7 cellular contexts compared by ENCODE assay signal in the genomic region with DNA sequence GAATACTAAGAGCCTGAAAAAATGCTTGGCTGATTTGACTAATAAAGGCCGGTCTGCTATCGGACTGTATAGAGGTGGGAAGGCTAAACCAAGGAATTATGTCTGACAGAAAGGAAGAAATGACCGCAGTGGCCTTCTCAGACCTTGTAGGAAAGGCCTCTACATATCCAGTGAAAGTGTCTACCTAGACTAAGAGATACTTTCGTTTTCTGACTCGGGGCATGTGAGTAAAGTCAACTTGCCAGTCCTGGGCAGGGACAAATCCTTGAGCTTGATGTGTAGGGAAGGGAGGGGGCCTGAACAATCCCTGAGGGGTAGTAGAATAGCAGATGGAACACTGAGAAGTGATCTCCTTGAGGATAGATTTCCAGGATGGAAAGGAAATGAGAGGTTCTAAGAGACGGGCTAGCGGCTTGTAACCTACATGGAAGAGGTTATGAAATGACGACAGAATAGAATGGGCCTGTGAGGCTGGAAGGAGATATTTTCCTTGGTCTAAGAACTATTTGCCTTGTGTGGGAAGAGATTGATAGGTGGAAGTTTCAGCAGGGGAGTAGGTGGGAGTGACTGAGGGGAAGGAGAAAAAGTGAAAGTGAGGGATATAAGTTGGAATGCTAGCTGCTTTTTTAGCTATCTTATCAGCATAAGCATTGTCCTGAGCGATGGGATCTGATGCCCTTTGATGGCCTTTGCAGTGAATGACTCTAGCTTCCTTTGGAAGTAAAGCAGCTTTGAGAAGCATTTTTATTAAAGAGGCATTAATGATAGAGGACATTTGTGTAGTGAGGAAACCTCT. TPM values are rescaled to one million over a fixed set of nuclear protein-coding genes. Genes with fewer than 3 reads are reported as not detected.
DNase-seq lines count a peak whose midpoint lies in the region; ATAC-seq and TF ChIP-seq lines count a peak whose summit lies in the region.
"Not testable (repeated sequence)": the region's sequence is repeated elsewhere in the genome, so short reads cannot be mapped to it uniquely, and the experiment has no call there.

No MANE protein-coding gene starts in this region.

- H3K9ac ChIP-seq in mucosa of stomach (ENCODE audit: low read length), result peak overlapping the region; percentile 45

- H3K9me3 Mint-ChIP-seq in CD4-positive, alpha-beta memory T cell; activated CD8-positive, alpha-beta T cell treated with anti-CD3 and anti-CD28 coated beads, Interleukin-2, amount 10 ng/mL, durations not matched to agents 7 days and 5 days (ENCODE audit: insufficient read depth): not testable (repeated sequence)

- peak overlapping the region; percentile 42 for H3K4me3 ChIP-seq in CD4-positive, alpha-beta memory T cell (ENCODE audit: low read length in 2 of 2)
- peak overlapping the region; percentile 37 for H3K4me3 ChIP-seq in left ventricle myocardium inferior
- H3K4me3 ChIP-seq in mucosa of stomach (ENCODE audit: low read length), result not testable (repeated sequence)

- not testable (repeated sequence) for H3K27ac Mint-ChIP-seq in CD4-positive, alpha-beta memory T cell; activated CD8-positive, alpha-beta T cell treated with anti-CD3 and anti-CD28 coated beads, Interleukin-2, amount 10 ng/mL, durations not matched to agents 7 days and 5 days

- H3K27me3 ChIP-seq in CD4-positive, alpha-beta memory T cell (ENCODE audit: insufficient read depth, low read length); left ventricle myocardium inferior (ENCODE audit: low read depth); mucosa of stomach (ENCODE audit: control insufficient read depth, insufficient read depth, low read length): not testable (repeated sequence)

- not testable (repeated sequence) for H3K36me3 Mint-ChIP-seq in CD4-positive, alpha-beta memory T cell
- H3K36me3 Mint-ChIP-seq in activated CD8-positive, alpha-beta T cell treated with anti-CD3 and anti-CD28 coated beads, Interleukin-2, amount 10 ng/mL, durations not matched to agents 7 days and 5 days (ENCODE audit: low read depth), result peaks cover 15% of the 10 kb centered on the region

- ATAC-seq in activated CD8-positive, alpha-beta T cell treated with anti-CD3 and anti-CD28 coated beads, Interleukin-2, amount 10 ng/mL, durations not matched to agents 7 days and 5 days, result not testable (repeated sequence)

- peak overlapping the region; percentile 88 for H3K27ac ChIP-seq in CD4-positive, alpha-beta memory T cell (ENCODE audit: low read depth, low read length)
- H3K27ac ChIP-seq in left ventricle myocardium inferior (replicated peaks), result peak overlapping the region; percentile 47

- intact Hi-C loops in CD4-positive, alpha-beta memory T cell (cut with micrococcal nuclease), result loop anchor here (5.0 kb wide), 1 partner anchor 40 kb away; a partner anchor contains a TSS
- intact Hi-C loops in left ventricle myocardium inferior (cut with micrococcal nuclease), result not testable (repeated sequence)

- not testable (repeated sequence) for H3K27me3 Mint-ChIP-seq in CD4-positive, alpha-beta memory T cell; activated CD8-positive, alpha-beta T cell treated with anti-CD3 and anti-CD28 coated beads, Interleukin-2, amount 10 ng/mL, durations not matched to agents 7 days and 5 days (ENCODE audit: low read depth)

- POLR2A ChIA-PET in CD4-positive, alpha-beta memory T cell (lab: Charles Lee; ENCODE audit: partially characterized antibody), result interaction anchor here (0.6 to 18.1 kb wide), 9 partner anchors 8 to 71 kb away, joined by 3 to 415 read pairs (median 6); a partner anchor contains a TSS
- POLR2A ChIA-PET in activated CD8-positive, alpha-beta T cell treated with anti-CD3 and anti-CD28 coated beads, Interleukin-2, amount 10 ng/mL, durations not matched to agents 7 days and 5 days (lab: Charles Lee), result interaction anchor here (1.1 to 1.3 kb wide), 2 partner anchors 37 to 91 kb away, joined by 3 to 4 read pairs; no protein-coding TSS in a partner anchor

- peaks cover 63% of the 10 kb centered on the region for H3K4me1 ChIP-seq in CD4-positive, alpha-beta memory T cell (ENCODE audit: insufficient read depth, low read length)
- H3K4me1 ChIP-seq in left ventricle myocardium inferior; mucosa of stomach (ENCODE audit: control insufficient read depth, insufficient read depth, low read length): not testable (repeated sequence)

- CTCF ChIA-PET in CD4-positive, alpha-beta memory T cell (lab: Charles Lee; ENCODE audit: partially characterized antibody), result interaction anchor here (0.8 to 3.8 kb wide), 5 partner anchors 22 to 285 kb away, joined by 3 to 19 read pairs (median 3); no protein-coding TSS in a partner anchor
- CTCF ChIA-PET in activated CD8-positive, alpha-beta T cell treated with anti-CD3 and anti-CD28 coated beads, Interleukin-2, amount 10 ng/mL, durations not matched to agents 7 days and 5 days (lab: Charles Lee), result interaction anchor here (1.0 to 3.5 kb wide), 3 partner anchors 30 to 86 kb away, joined by 3 to 16 read pairs (median 5); no protein-coding TSS in a partner anchor

- not testable (repeated sequence) for TF ChIP-seq CTCF in left ventricle myocardium inferior (IDR thresholded peaks at IDR 0.05; ENCODE audit: borderline replicate concordance)

- DNase-seq in CD4-positive, alpha-beta memory T cell, result peak; percentile 50 to 64 (median 57)
- DNase-seq in OCI-M1 (lab: John Stamatoyannopoulos, UW), result peak; percentile 41
- DNase-seq in activated CD8-positive, alpha-beta T cell treated with anti-CD3 and anti-CD28 coated beads, Interleukin-2, amount 10 ng/mL, durations not matched to agents 7 days and 5 days, result peak; percentile 38
- peak; percentile 54 for DNase-seq in central memory CD4-positive, alpha-beta T cell
- DNase-seq in left ventricle myocardium inferior, result not testable (repeated sequence)
- peak; percentile 30 for DNase-seq in stimulated activated CD8-positive, alpha-beta memory T cell treated with anti-CD3 and anti-CD28 coated beads, Interleukin-4, amount 100 ng/mL, for 48 hours

- H3K4me1 Mint-ChIP-seq in CD4-positive, alpha-beta memory T cell, result peaks cover 24 to 34% (median 32%) of the 10 kb centered on the region in 4 donors
- peaks cover 23% of the 10 kb centered on the region for H3K4me1 Mint-ChIP-seq in activated CD8-positive, alpha-beta T cell treated with anti-CD3 and anti-CD28 coated beads, Interleukin-2, amount 10 ng/mL, durations not matched to agents 7 days and 5 days (ENCODE audit: low read depth)

- H3K36me3 ChIP-seq in CD4-positive, alpha-beta memory T cell (ENCODE audit: insufficient read depth, low read length); left ventricle myocardium inferior; mucosa of stomach (ENCODE audit: control insufficient read depth, insufficient read depth, low read length): not testable (repeated sequence)

- H3K4me3 Mint-ChIP-seq in CD4-positive, alpha-beta memory T cell; activated CD8-positive, alpha-beta T cell treated with anti-CD3 and anti-CD28 coated beads, Interleukin-2, amount 10 ng/mL, durations not matched to agents 7 days and 5 days: not testable (repeated sequence)

- H3K9me3 ChIP-seq in CD4-positive, alpha-beta memory T cell (ENCODE audit: control insufficient read depth in 1 of 2, low read length in 2 of 2); left ventricle myocardium inferior (replicated peaks); mucosa of stomach (ENCODE audit: control insufficient read depth, low read length): not testable (repeated sequence)

RNA-seq across cellular contexts. Expression of a gene that starts 40.3 kb away (rescaled TPM):
- 10 to 100 TPM; 30.3 to 34.8 TPM for total RNA-seq in CD4-positive, alpha-beta memory T cell
- polyA plus RNA-seq in CD4-positive, alpha-beta memory T cell, result 100 to 1,000 TPM in 1 of 2 donors, 10 to 100 TPM in 1; 89.7 to 230 TPM
- 10 to 100 TPM; 49.1 to 51.5 TPM for total RNA-seq in activated CD8-positive, alpha-beta T cell treated with anti-CD3 and anti-CD28 coated beads, Interleukin-2, amount 10 ng/mL, durations not matched to agents 7 days and 5 days
- total RNA-seq in left ventricle myocardium inferior, result 10.9 TPM
